In the genomic region with DNA sequence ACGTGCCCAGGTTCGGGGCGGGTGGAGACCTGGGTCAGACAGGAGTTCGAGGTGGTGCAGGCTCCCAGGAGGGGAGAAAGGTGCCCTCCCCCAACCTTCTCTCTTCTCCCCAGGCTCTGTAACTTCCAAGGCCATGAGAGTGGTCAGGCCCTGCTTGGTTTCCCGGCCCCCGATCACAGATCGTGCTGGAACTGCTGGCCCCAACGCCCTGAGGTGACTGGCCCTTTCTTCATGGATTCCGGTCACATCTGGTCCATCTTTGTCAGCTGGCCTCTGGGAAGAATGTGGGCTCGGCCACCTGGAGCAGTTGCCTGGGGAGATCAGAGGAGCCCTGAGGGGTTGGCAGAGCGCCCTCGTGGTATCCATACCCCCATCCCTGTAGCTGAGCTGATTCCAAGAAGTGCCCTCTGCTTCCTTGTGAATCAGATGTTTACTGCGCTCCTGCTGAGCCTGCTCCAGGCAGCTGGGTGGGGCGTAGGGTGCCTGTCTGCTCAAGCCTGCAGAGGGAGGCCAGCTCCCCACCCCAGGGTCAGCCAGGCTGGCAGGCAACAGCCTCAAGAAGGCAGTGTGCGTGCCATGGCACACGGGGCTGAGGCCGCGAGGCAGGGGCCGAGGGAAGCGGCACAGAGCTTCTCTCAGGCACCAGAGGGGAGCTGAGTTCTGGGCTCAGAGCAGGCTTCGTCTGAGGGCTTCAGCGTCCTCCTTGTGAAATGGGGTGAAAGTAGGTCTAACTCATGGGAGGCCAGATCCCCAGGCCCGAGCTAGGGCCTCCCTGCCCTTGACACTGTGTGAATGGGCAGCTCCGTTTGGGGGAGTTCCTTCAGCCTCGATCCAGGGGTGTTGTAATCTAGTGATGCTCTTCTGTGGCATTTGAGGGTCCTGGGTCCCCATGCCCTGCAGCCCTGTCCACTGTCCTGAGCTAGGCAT, we compare ENCODE assay signal across 10 cellular contexts. TPM values are rescaled to one million over a fixed set of nuclear protein-coding genes. Genes with fewer than 3 reads are reported as not detected.
DNase-seq lines count a peak whose midpoint lies in the region; ATAC-seq and TF ChIP-seq lines count a peak whose summit lies in the region.
"Had no signal": no experiment of that assay in that cellular context is flagged by ENCODE, and none has a peak within 500 bp of the region (broad histone marks: within the 10 kb centered on the region; RNA-seq: fewer than 3 reads in every experiment).

No MANE protein-coding gene starts in this region.

- no peaks in the 10 kb centered on the region for H3K9me3 Mint-ChIP-seq in osteocyte (ENCODE audit: unreplicated experiment)
- H3K9me3 Mint-ChIP-seq: activated CD4-positive, alpha-beta T cell treated with anti-CD3 and anti-CD28 coated beads, Interleukin-2, amount 10 ng/mL, durations not matched to agents 24 days and 14 days had no signal

- peak overlapping the region in 4 of 10 experiments; percentile 81 to 88 (median 84); a peak in 11 of 20 replicates for H3K4me3 ChIP-seq in BLaER1 treated with 17β-estradiol and CSF1 and Interleukin-3, amounts not matched to agents 10 nM and 100 nM
- peak overlapping the region; percentile 83 for H3K4me3 ChIP-seq in epithelial cell of proximal tubule (ENCODE audit: low read depth, low read length)
- H3K4me3 ChIP-seq: GM12878 had no signal

- ATAC-seq in HG03460 (IDR thresholded peaks at IDR 0.05; ENCODE audit: unreplicated experiment) (no peak), GM19324 (IDR thresholded peaks at IDR 0.05; ENCODE audit: low FRiP score, unreplicated experiment) (no peak), HG03442 (IDR thresholded peaks at IDR 0.05; ENCODE audit: unreplicated experiment) (no peak)
- ATAC-seq: GM12878 had no signal

- H4K20me1 ChIP-seq in BLaER1 treated with 17β-estradiol and CSF1 and Interleukin-3, amounts not matched to agents 10 nM and 100 nM, result peaks cover 0 to 54% (median 6%) of the 10 kb centered on the region in 11 experiments; a peak in 9 of 22 replicates

- DNase-seq in NCI-H2196 treated with DMSO at 0.1 percent for 48 hours (lab: John Stamatoyannopoulos, UW; ENCODE audit: unreplicated experiment) (peak; percentile 58), epithelial cell of proximal tubule (ENCODE audit: low read depth) (peak; percentile 86), osteocyte (ENCODE audit: extremely low spot score, unreplicated experiment) (peak; percentile 95), hippocampal formation (lab: John Stamatoyannopoulos, UW) (no peak)
- DNase-seq: activated CD4-positive, alpha-beta T cell treated with anti-CD3 and anti-CD28 coated beads, Interleukin-2, amount 10 ng/mL, durations not matched to agents 24 days and 14 days had no signal

- peak overlapping the region; percentile 48 to 99 (median 93); a peak in 16 of 22 replicates for H3K27ac ChIP-seq in BLaER1 treated with 17β-estradiol and CSF1 and Interleukin-3, amounts not matched to agents 10 nM and 100 nM

- peak overlapping the region in 10 of 11 experiments; percentile 35 to 96 (median 88); a peak in 16 of 22 replicates for H3K9ac ChIP-seq in BLaER1 treated with 17β-estradiol and CSF1 and Interleukin-3, amounts not matched to agents 10 nM and 100 nM

- H3K4me3 Mint-ChIP-seq in osteocyte (ENCODE audit: unreplicated experiment), result peak overlapping the region; percentile 56

- peak overlapping the region; percentile 94 for H3K27ac Mint-ChIP-seq in osteocyte (ENCODE audit: unreplicated experiment)

- H3K36me3 Mint-ChIP-seq in osteocyte (ENCODE audit: unreplicated experiment), result peaks cover 2% of the 10 kb centered on the region

- H3K9me3 ChIP-seq in BLaER1 treated with 17β-estradiol and CSF1 and Interleukin-3, amounts not matched to agents 10 nM and 100 nM (replicated peaks in 1 of 11), result no peaks in the 10 kb centered on the region

- TF ChIP-seq CTCF in epithelial cell of proximal tubule (conservative IDR thresholded peaks at IDR 0.05; ENCODE audit: low read depth, low read length), result peak; percentile 5
- TF ChIP-seq CTCF in osteocyte (IDR thresholded peaks at IDR 0.05), result no peak

- H3K27me3 Mint-ChIP-seq in osteocyte (ENCODE audit: unreplicated experiment), result no peaks in the 10 kb centered on the region
- H3K27me3 Mint-ChIP-seq: activated CD4-positive, alpha-beta T cell treated with anti-CD3 and anti-CD28 coated beads, Interleukin-2, amount 10 ng/mL, durations not matched to agents 24 days and 14 days had no signal

- peak overlapping the region; percentile 93 to 100 (median 99) for H3K4me2 ChIP-seq in BLaER1 treated with 17β-estradiol and CSF1 and Interleukin-3, amounts not matched to agents 10 nM and 100 nM

- H3K36me3 ChIP-seq in BLaER1 treated with 17β-estradiol and CSF1 and Interleukin-3, amounts not matched to agents 10 nM and 100 nM, result peaks cover 0 to 24% (median 0%) of the 10 kb centered on the region in 11 experiments; a peak in 7 of 22 replicates

- peaks cover 0 to 13% (median 4%) of the 10 kb centered on the region in 11 experiments; a peak in 6 of 22 replicates for H3K27me3 ChIP-seq in BLaER1 treated with 17β-estradiol and CSF1 and Interleukin-3, amounts not matched to agents 10 nM and 100 nM

- peaks cover 79% of the 10 kb centered on the region for H3K4me1 Mint-ChIP-seq in osteocyte (ENCODE audit: unreplicated experiment)

- H3K4me1 ChIP-seq in BLaER1 treated with 17β-estradiol and CSF1 and Interleukin-3, amounts not matched to agents 10 nM and 100 nM, result peaks cover 73 to 98% (median 96%) of the 10 kb centered on the region in 10 experiments

RNA-seq across cellular contexts. Expression of a gene that starts 3.6 kb away (rescaled TPM):
- total RNA-seq in epithelial cell of proximal tubule (32.3 and 53.3 TPM in 2 replicates), osteocyte (105 and 110 TPM in 2 replicates)

RNA-seq across cellular contexts. Expression of a gene that starts 40.4 kb away (rescaled TPM):
- 76.7 and 77.4 TPM in 2 replicates for total RNA-seq in epithelial cell of proximal tubule
- total RNA-seq in osteocyte, result 32.7 and 34.0 TPM in 2 replicates

RNA-seq across cellular contexts. Expression of a gene that starts 47.1 kb away (rescaled TPM):
- 153 and 222 TPM in 2 replicates for total RNA-seq in epithelial cell of proximal tubule
- 273 and 274 TPM in 2 replicates for total RNA-seq in osteocyte

Comparison
In these comparisons a context has a peak if more than half of its experiments do, and no peak if none do; other contexts are left out.
1. DNase-seq: peak in NCI-H2196 treated with DMSO at 0.1 percent for 48 hours (single experiment), epithelial cell of proximal tubule (single experiment) and osteocyte (single experiment); none in hippocampal formation (0 of 2).